9 cellular contexts compared by ENCODE assay signal in the genomic region with DNA sequence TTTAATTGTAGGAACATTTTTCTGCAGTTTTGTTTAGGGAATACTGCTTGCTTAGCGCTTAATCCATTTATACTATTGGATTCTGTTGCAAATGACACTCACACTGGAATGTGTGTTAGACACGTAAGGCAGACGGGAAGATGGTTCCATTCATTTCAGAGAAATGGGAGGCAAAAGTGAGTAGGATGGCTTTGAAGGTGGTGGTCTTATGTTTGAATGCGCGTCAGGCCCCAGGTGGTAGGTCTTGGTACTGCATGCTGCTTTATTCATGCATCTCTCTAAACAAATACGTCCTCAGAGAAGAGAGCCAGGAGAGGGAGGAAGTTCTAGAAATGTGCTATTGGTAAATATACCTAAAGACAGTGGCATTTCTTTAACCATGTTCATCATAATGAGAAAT.
DNase-seq lines count a peak whose midpoint lies in the region; ATAC-seq, FAIRE-seq and TF ChIP-seq lines count a peak whose summit lies in the region.
"Had no signal": no experiment of that assay in that cellular context is flagged by ENCODE, and none has a peak within 500 bp of the region (broad histone marks: within the 10 kb centered on the region; RNA-seq: fewer than 3 reads in every experiment).

No MANE protein-coding gene starts in this region.

- TF ChIP-seq CTCF in A549 (IDR thresholded peaks at IDR 0.05), result no peak; the same call in 2 of the 3 replicates
- TF ChIP-seq CTCF in GM06990 (IDR thresholded peaks at IDR 0.05; ENCODE audit: insufficient read depth, low read length, poor library complexity, severe bottlenecking), result peak; percentile 36
- TF ChIP-seq CTCF in Peyer's patch (IDR thresholded peaks at IDR 0.05), result peak in 4 of 6 experiments; percentile 18 to 37 (median 24)
- peak; percentile 21 for TF ChIP-seq CTCF in foreskin fibroblast (IDR thresholded peaks at IDR 0.05; ENCODE audit: low read depth, low read length)

- H3K27ac ChIP-seq in A549 (no peak overlapping the region), Peyer's patch (no peak overlapping the region)

- H3K9me3 ChIP-seq in A549, result no peaks in the 10 kb centered on the region; the same call in 2 of the 3 replicates
- no peaks in the 10 kb centered on the region for H3K9me3 ChIP-seq in Peyer's patch

- H3K4me3 ChIP-seq in A549 (no peak overlapping the region), GM06990 (replicated peaks; ENCODE audit: low read depth, low read length) (no peak overlapping the region), Peyer's patch (no peak overlapping the region), foreskin fibroblast (ENCODE audit: low read depth in 1 of 2, low read length in 2 of 2) (no peak overlapping the region)

- CTCF ChIA-PET in A549 (lab: Yijun Ruan, JAX), result no interaction called here

- no peak for TF ChIP-seq EP300 in A549 (IDR thresholded peaks at IDR 0.05)

- no peak for TF ChIP-seq RAD21 in A549 (conservative IDR thresholded peaks at IDR 0.05 in 1 of 2, IDR thresholded peaks at IDR 0.05 in 1 of 2)

- ATAC-seq in A549 (peak in 1 of 2 experiments; percentile 54; a peak in 1 of 6 replicates), HG02840 (IDR thresholded peaks at IDR 0.05; ENCODE audit: low FRiP score, unreplicated experiment) (no peak), GM21737 (IDR thresholded peaks at IDR 0.05; ENCODE audit: unreplicated experiment) (no peak)

- no peaks in the 10 kb centered on the region for H3K27me3 ChIP-seq in GM06990 (replicated peaks; ENCODE audit: control insufficient read depth, insufficient read depth, low read length)
- no peaks in the 10 kb centered on the region for H3K27me3 ChIP-seq in Peyer's patch

- DNase-seq in A549 (ENCODE audit: low read depth in 1 of 2, low spot score in 1 of 2) (peak; percentile 4 to 43), GM06990 (ENCODE audit: extremely low read depth, insufficient read length) (no peak), Peyer's patch (no peak), foreskin fibroblast (no peak), KG1 (lab: John Stamatoyannopoulos, UW) (no peak)
- no peak for DNase-seq in NK-92 treated with Interleukin-12 subunit alpha and Interleukin-12 subunit beta, amount 100 ng/mL, for 24 hours (lab: John Stamatoyannopoulos, UW)

- no peaks in the 10 kb centered on the region for H3K36me3 ChIP-seq in GM06990 (ENCODE audit: control insufficient read depth, insufficient read depth, low read length)
- H3K36me3 ChIP-seq in Peyer's patch, result no peaks in the 10 kb centered on the region

- POLR2A ChIA-PET in A549 (lab: Yijun Ruan, JAX), result no interaction called here

- H3K4me2 ChIP-seq in A549, result no peak overlapping the region

- no peaks in the 10 kb centered on the region for H3K4me1 ChIP-seq in A549
- no peaks in the 10 kb centered on the region for H3K4me1 ChIP-seq in Peyer's patch

- TF ChIP-seq POLR2A in A549 (IDR thresholded peaks at IDR 0.05; ENCODE audit: low read length), result no peak
- no peak for TF ChIP-seq POLR2A in Peyer's patch (IDR thresholded peaks at IDR 0.05)

- WGBS in A549 (ENCODE audit: missing lambda C conversion rate), result 25% methylated on average over 6 of the region's 6 CpGs

- FAIRE-seq in A549 (lab: Jason Lieb, UNC), result no peak
- FAIRE-seq: TTC549 had no signal

TF ChIP-seq in A549, 52 proteins besides CTCF, POLR2A, EP300 and RAD21:
- no peak for TF ChIP-seq ATOH8 (CRISPR knock-in tag; IDR thresholded peaks at IDR 0.05; ENCODE audit: low read depth)
- TF ChIP-seq KDM5A (IDR thresholded peaks at IDR 0.05), result no peak
- TF ChIP-seq HDAC2 (IDR thresholded peaks at IDR 0.05), result no peak
- TF ChIP-seq HEYL (CRISPR knock-in tag; IDR thresholded peaks at IDR 0.05), result no peak
- TF ChIP-seq TP53 (CRISPR knock-in tag; IDR thresholded peaks at IDR 0.05), result no peak
- no peak for TF ChIP-seq HOXB13 (CRISPR knock-in tag; IDR thresholded peaks at IDR 0.05; ENCODE audit: low read depth)
- TF ChIP-seq POLR2AphosphoS2 (conservative IDR thresholded peaks at IDR 0.05; ENCODE audit: low read length), result no peak
- TF ChIP-seq CHD4 (IDR thresholded peaks at IDR 0.05; ENCODE audit: borderline replicate concordance), result no peak
- TF ChIP-seq PHF8 (IDR thresholded peaks at IDR 0.05; ENCODE audit: borderline replicate concordance, low read depth), result no peak
- no peak for TF ChIP-seq ZNF302 (CRISPR knock-in tag; IDR thresholded peaks at IDR 0.05)
- TF ChIP-seq CEBPB (IDR thresholded peaks at IDR 0.05), result no peak
- TF ChIP-seq NFE2L2 (conservative IDR thresholded peaks at IDR 0.05; ENCODE audit: low read length), result no peak
- TF ChIP-seq RARB (CRISPR knock-in tag; IDR thresholded peaks at IDR 0.05), result no peak
- no peak for TF ChIP-seq REST (IDR thresholded peaks at IDR 0.05)
- no peak for TF ChIP-seq ZFP36 (IDR thresholded peaks at IDR 0.05; ENCODE audit: borderline replicate concordance, partially characterized antibody)
- TF ChIP-seq RCOR1 (IDR thresholded peaks at IDR 0.05; ENCODE audit: low read depth, low read length), result no peak
- TF ChIP-seq, protein P1, sequence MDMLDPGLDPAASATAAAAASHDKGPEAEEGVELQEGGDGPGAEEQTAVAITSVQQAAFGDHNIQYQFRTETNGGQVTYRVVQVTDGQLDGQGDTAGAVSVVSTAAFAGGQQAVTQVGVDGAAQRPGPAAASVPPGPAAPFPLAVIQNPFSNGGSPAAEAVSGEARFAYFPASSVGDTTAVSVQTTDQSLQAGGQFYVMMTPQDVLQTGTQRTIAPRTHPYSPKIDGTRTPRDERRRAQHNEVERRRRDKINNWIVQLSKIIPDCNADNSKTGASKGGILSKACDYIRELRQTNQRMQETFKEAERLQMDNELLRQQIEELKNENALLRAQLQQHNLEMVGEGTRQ (IDR thresholded peaks at IDR 0.05), result no peak
TF ChIP-seq in A549: peak in this region for 0.

Comparison
In these comparisons a context has a peak if more than half of its experiments do, and no peak if none do; other contexts are left out.
1. DNase-seq: peak in A549 (2 of 2); none in GM06990 (single experiment), Peyer's patch (0 of 3), foreskin fibroblast (0 of 2), KG1 (single experiment) and NK-92 treated with Interleukin-12 subunit alpha and Interleukin-12 subunit beta, amount 100 ng/mL, for 24 hours (single experiment).